Comparison of ENCODE assay signal across 20 cellular contexts in genomic region chr13:109593230-109593629, GRCh38.
"Had no signal": no experiment of that assay in that cellular context is flagged by ENCODE, and none has a peak within 500 bp of the region (broad histone marks: within the 10 kb centered on the region; RNA-seq: fewer than 3 reads in every experiment).

No MANE protein-coding gene starts in this region.

- H3K36me3 ChIP-seq: neutrophil, sigmoid colon, upper lobe of left lung had no signal

- H3K27ac ChIP-seq: foreskin keratinocyte, neutrophil, parathyroid adenoma, sigmoid colon, testis, upper lobe of left lung had no signal

- ATAC-seq: activated CD8-positive, alpha-beta T cell treated with anti-CD3 and anti-CD28 coated beads, Interleukin-2, amount 10 ng/mL, durations not matched to agents 7 days and 5 days; activated naive CD8-positive, alpha-beta T cell treated with anti-CD3 and anti-CD28 coated beads, Interleukin-2, amount 50 U/mL, for 24 hours; foreskin keratinocyte; left ventricle myocardium superior had no signal

- DNase-seq: activated CD4-positive, alpha-beta T cell treated with anti-CD3 and anti-CD28 coated beads for 1 hour; activated CD4-positive, alpha-beta T cell treated with anti-CD3 and anti-CD28 coated beads, Interleukin-2, amount 50 U/mL, for 1 hour; activated CD8-positive, alpha-beta T cell treated with anti-CD3 and anti-CD28 coated beads, Interleukin-2, amount 10 ng/mL, durations not matched to agents 7 days and 5 days; activated gamma-delta T cell; activated naive CD4-positive, alpha-beta T cell treated with anti-CD3 and anti-CD28 coated beads, Interleukin-2, amount 50 U/mL, for 16 hours; activated naive CD8-positive, alpha-beta T cell treated with anti-CD3 and anti-CD28 coated beads, Interleukin-2, amount 50 U/mL, for 24 hours; effector CD4-positive, alpha-beta T cell; foreskin keratinocyte; kidney; left ventricle myocardium superior; midbrain; sigmoid colon; stimulated activated CD4-positive, alpha-beta T cell treated with anti-CD3 and anti-CD28 coated beads, Interleukin-2, amount 100 ng/mL, for 48 hours; stimulated activated naive CD4-positive, alpha-beta T cell; testis; upper lobe of left lung had no signal

- H3K4me1 ChIP-seq: foreskin keratinocyte, parathyroid adenoma, sigmoid colon, testis, upper lobe of left lung had no signal

- H3K27me3 ChIP-seq: foreskin keratinocyte, neutrophil, sigmoid colon, testis, upper lobe of left lung had no signal

- H3K9me3 ChIP-seq: neutrophil, sigmoid colon, testis, upper lobe of left lung had no signal

- FAIRE-seq: endometrium, kidney, TTC549 had no signal

- H3K4me3 ChIP-seq: sigmoid colon, testis, upper lobe of left lung had no signal
